ENCODE assay signal across 32 cellular contexts in genomic region chr5:24073097-24073496, GRCh38.
"Had no signal": no experiment of that assay in that cellular context is flagged by ENCODE, and none has a peak within 500 bp of the region (broad histone marks: within the 10 kb centered on the region; RNA-seq: fewer than 3 reads in every experiment).

No MANE protein-coding gene starts in this region.

- H3K36me3 ChIP-seq: colonic mucosa, esophagus muscularis mucosa, gastroesophageal sphincter, heart right ventricle, lower lobe of right lung, neutrophil, pancreas, sigmoid colon, thoracic aorta, tibial nerve, upper lobe of left lung had no signal

- H3K4me1 ChIP-seq: colonic mucosa, esophagus muscularis mucosa, gastroesophageal sphincter, heart right ventricle, lower lobe of right lung, pancreas, sigmoid colon, tibial nerve, upper lobe of left lung had no signal

- H3K4me1 Mint-ChIP-seq: immature natural killer cell; memory B cell; mesothelial cell of epicardium; naive B cell; neural crest cell; stimulated activated naive B cell treated with anti-CD40 and anti-IgM and Interleukin-4, amounts not matched to agents 10 μg/mL and 1 μg/mL and 100 μg/mL, for 72 hours had no signal

- H3K27ac ChIP-seq: colonic mucosa, esophagus muscularis mucosa, foreskin keratinocyte, gastroesophageal sphincter, heart right ventricle, lower lobe of right lung, neutrophil, pancreas, sigmoid colon, thoracic aorta, tibial nerve, upper lobe of left lung had no signal

- ATAC-seq: foreskin keratinocyte; gastroesophageal sphincter; left colon; left ventricle myocardium superior; lower lobe of right lung; mucosa of descending colon; natural killer cell treated with Interleukin-12 subunit alpha and Interleukin-12 subunit beta and Interleukin-15 and Interleukin-18, amount 100 ng/mL, for 72 hours; stimulated activated naive B cell treated with anti-CD40 and anti-IgM and Interleukin-4, amounts not matched to agents 10 μg/mL and 1 μg/mL and 100 μg/mL, for 72 hours had no signal

- H3K27me3 ChIP-seq: colonic mucosa, esophagus muscularis mucosa, foreskin keratinocyte, gastroesophageal sphincter, heart right ventricle, neutrophil, pancreas, sigmoid colon, tibial nerve, upper lobe of left lung had no signal

- H3K4me3 ChIP-seq: colonic mucosa, esophagus muscularis mucosa, gastroesophageal sphincter, heart right ventricle, lower lobe of right lung, mucosa of descending colon, pancreas, sigmoid colon, thoracic aorta, tibial nerve, upper lobe of left lung had no signal

- H3K9me3 ChIP-seq: colonic mucosa, esophagus muscularis mucosa, gastroesophageal sphincter, lower lobe of right lung, mucosa of descending colon, neutrophil, pancreas, sigmoid colon, thoracic aorta, tibial nerve, upper lobe of left lung had no signal

- DNase-seq: colonic mucosa; effector CD8-positive, alpha-beta T cell; endodermal cell; foreskin keratinocyte; glutamatergic neuron; heart right ventricle; hypothalamus; immature natural killer cell; islet precursor cell; kidney glomerular epithelial cell; left colon; left ventricle myocardium superior; lower lobe of right lung; mucosa of descending colon; naive B cell; pancreas; sigmoid colon; stimulated activated naive B cell treated with anti-CD40 and anti-IgM and Interleukin-4, amounts not matched to agents 10 μg/mL and 1 μg/mL and 100 μg/mL, for 72 hours; upper lobe of left lung had no signal

- H3K27me3 Mint-ChIP-seq: dendritic cell treated with granulocyte-macrophage colony-stimulating factor and Interleukin-4, amounts not matched to agents 40 ng/mL and 50 ng/mL, for 4 days; memory B cell; naive B cell; natural killer cell treated with Interleukin-12 subunit alpha and Interleukin-12 subunit beta and Interleukin-15 and Interleukin-18, amount 100 ng/mL, for 72 hours; stimulated activated naive B cell treated with anti-CD40 and anti-IgM and Interleukin-4, amounts not matched to agents 10 μg/mL and 1 μg/mL and 100 μg/mL, for 72 hours; stimulated activated naive CD8-positive, alpha-beta T cell treated with anti-CD3 and anti-CD28 coated beads, Interleukin-15, Interleukin-2, amounts not matched to agents 100 ng/mL and 50 ng/mL, for 24 hours had no signal

- H3K36me3 Mint-ChIP-seq: immature natural killer cell; memory B cell; mesothelial cell of epicardium; naive B cell; stimulated activated naive B cell treated with anti-CD40 and anti-IgM and Interleukin-4, amounts not matched to agents 10 μg/mL and 1 μg/mL and 100 μg/mL, for 72 hours had no signal

- H3K4me3 Mint-ChIP-seq: dendritic cell treated with granulocyte-macrophage colony-stimulating factor and Interleukin-4, amounts not matched to agents 40 ng/mL and 50 ng/mL, for 4 days; endodermal cell; immature natural killer cell; memory B cell; mesothelial cell of epicardium; naive B cell; natural killer cell treated with Interleukin-12 subunit alpha and Interleukin-12 subunit beta and Interleukin-15 and Interleukin-18, amount 100 ng/mL, for 72 hours; neural crest cell; stimulated activated naive B cell treated with anti-CD40 and anti-IgM and Interleukin-4, amounts not matched to agents 10 μg/mL and 1 μg/mL and 100 μg/mL, for 72 hours; stimulated activated naive CD8-positive, alpha-beta T cell treated with anti-CD3 and anti-CD28 coated beads, Interleukin-15, Interleukin-2, amounts not matched to agents 100 ng/mL and 50 ng/mL, for 24 hours had no signal

- FAIRE-seq: endothelial cell of umbilical vein, pancreas, urothelium cell line had no signal

- H3K27ac Mint-ChIP-seq: dendritic cell treated with granulocyte-macrophage colony-stimulating factor and Interleukin-4, amounts not matched to agents 40 ng/mL and 50 ng/mL, for 4 days; endodermal cell; immature natural killer cell; memory B cell; mesothelial cell of epicardium; naive B cell; natural killer cell treated with Interleukin-12 subunit alpha and Interleukin-12 subunit beta and Interleukin-15 and Interleukin-18, amount 100 ng/mL, for 72 hours; stimulated activated naive B cell treated with anti-CD40 and anti-IgM and Interleukin-4, amounts not matched to agents 10 μg/mL and 1 μg/mL and 100 μg/mL, for 72 hours; stimulated activated naive CD8-positive, alpha-beta T cell treated with anti-CD3 and anti-CD28 coated beads, Interleukin-15, Interleukin-2, amounts not matched to agents 100 ng/mL and 50 ng/mL, for 24 hours had no signal
